ENCODE assay signal across 13 cellular contexts in genomic region chr15:63256433-63256884, GRCh38. TPM values are rescaled to one million over a fixed set of nuclear protein-coding genes. Genes with fewer than 3 reads are reported as not detected.
DNase-seq lines count a peak whose midpoint lies in the region; ATAC-seq lines count a peak whose summit lies in the region.
"Had no signal": no experiment of that assay in that cellular context is flagged by ENCODE, and none has a peak within 500 bp of the region (broad histone marks: within the 10 kb centered on the region; RNA-seq: fewer than 3 reads in every experiment).

No MANE protein-coding gene starts in this region.

- peak; percentile 66 for DNase-seq in H4 (ENCODE audit: low spot score)
- DNase-seq in RPMI7951 (ENCODE audit: low read depth): peak; percentile 87
- DNase-seq in epidermal melanocyte (ENCODE audit: insufficient read length, low spot score): peak; percentile 65
- peak; percentile 46 for DNase-seq in neuronal stem cell (ENCODE audit: low spot score)
- DNase-seq in NCI-H2081 treated with DMSO at 0.1 percent for 48 hours (lab: John Stamatoyannopoulos, UW): no peak
- no peak for DNase-seq in C1 segment of cervical spinal cord (lab: John Stamatoyannopoulos, UW)
- no peak for DNase-seq in DMS79 treated with DMSO at 0.1 percent for 48 hours (lab: John Stamatoyannopoulos, UW)
- no peak for DNase-seq in activated CD4-positive, alpha-beta T cell treated with anti-CD3 and anti-CD28 coated beads for 36 hours
- DNase-seq: activated CD4-positive, alpha-beta T cell treated with anti-CD3 and anti-CD28 coated beads, Interleukin-2, amount 10 ng/mL, durations not matched to agents 24 days and 14 days; NCI-H510A; stimulated activated CD4-positive, alpha-beta T cell treated with anti-CD3 and anti-CD28 coated beads, Interleukin-4, amount 100 ng/mL, for 24 hours had no signal

- no CpG with 5 or more reads among the region's 4 CpGs for WGBS in neuronal stem cell (ENCODE audit: extremely low coverage in 2 of 2, insufficient read length in 2 of 2, insufficient replicate concordance in 1 of 2), 2 donors

- no peaks in the 10 kb centered on the region for H3K9me3 Mint-ChIP-seq in activated CD4-positive, alpha-beta T cell treated with anti-CD3 and anti-CD28 coated beads for 36 hours (ENCODE audit: low read depth)
- H3K9me3 Mint-ChIP-seq: activated CD4-positive, alpha-beta T cell treated with anti-CD3 and anti-CD28 coated beads, Interleukin-2, amount 10 ng/mL, durations not matched to agents 24 days and 14 days had no signal

- H3K4me2 ChIP-seq in neuronal stem cell (ENCODE audit: insufficient read depth, low read length, poor library complexity, severe bottlenecking): no peak overlapping the region

- no peak overlapping the region for H4K8ac ChIP-seq in neuronal stem cell (ENCODE audit: low read depth, low read length)

- H3K4me1 Mint-ChIP-seq in activated CD4-positive, alpha-beta T cell treated with anti-CD3 and anti-CD28 coated beads for 36 hours: peaks cover 27% of the 10 kb centered on the region

- H2BK5ac ChIP-seq in neuronal stem cell (ENCODE audit: low read length): no peak overlapping the region

- H3K4ac ChIP-seq in neuronal stem cell (ENCODE audit: low read length): no peak overlapping the region

- peaks cover 5 to 57% of the 10 kb centered on the region in 2 donors for H3K36me3 ChIP-seq in neuronal stem cell (replicated peaks in 1 of 2; ENCODE audit: control insufficient read depth in 2 of 2, insufficient read depth in 2 of 2, low read length in 2 of 2)

- H3K23ac ChIP-seq in neuronal stem cell (ENCODE audit: low read depth, low read length, poor library complexity): no peak overlapping the region

- H3K4me3 Mint-ChIP-seq in activated CD4-positive, alpha-beta T cell treated with anti-CD3 and anti-CD28 coated beads for 36 hours: no peak overlapping the region
- H3K4me3 Mint-ChIP-seq: activated CD4-positive, alpha-beta T cell treated with anti-CD3 and anti-CD28 coated beads, Interleukin-2, amount 10 ng/mL, durations not matched to agents 24 days and 14 days had no signal

- no peak overlapping the region for H2AK5ac ChIP-seq in neuronal stem cell (ENCODE audit: low read depth, low read length)

- H3K4me3 ChIP-seq in neuronal stem cell (ENCODE audit: low read length in 2 of 2): no peak overlapping the region
- H3K4me3 ChIP-seq: lung had no signal

- peaks cover 4 to 18% of the 10 kb centered on the region in 2 donors for H3K9me3 ChIP-seq in neuronal stem cell (replicated peaks in 1 of 2; ENCODE audit: control insufficient read depth in 2 of 2, insufficient read depth in 1 of 2, low read depth in 1 of 2, low read length in 2 of 2)

- CTCF ChIA-PET in activated CD4-positive, alpha-beta T cell treated with anti-CD3 and anti-CD28 coated beads for 36 hours (lab: Charles Lee): interaction anchor here (1.7 kb wide), 1 partner anchor 208 kb away, joined by 7 read pairs; no protein-coding TSS in a partner anchor

- no peak overlapping the region for H4K91ac ChIP-seq in neuronal stem cell (ENCODE audit: low read depth, low read length, poor library complexity)

- H3K27me3 Mint-ChIP-seq in activated CD4-positive, alpha-beta T cell treated with anti-CD3 and anti-CD28 coated beads for 36 hours: no peaks in the 10 kb centered on the region
- H3K27me3 Mint-ChIP-seq: activated CD4-positive, alpha-beta T cell treated with anti-CD3 and anti-CD28 coated beads, Interleukin-2, amount 10 ng/mL, durations not matched to agents 24 days and 14 days had no signal

- intact Hi-C loops in activated CD4-positive, alpha-beta T cell treated with anti-CD3 and anti-CD28 coated beads for 36 hours (cut with DNase I, micrococcal nuclease): no loop called here

- H2AFZ ChIP-seq in neuronal stem cell (ENCODE audit: low read length): peak overlapping the region; percentile 57

- no peaks in the 10 kb centered on the region for H3K79me1 ChIP-seq in neuronal stem cell (ENCODE audit: low read depth, low read length)

- H2BK15ac ChIP-seq in neuronal stem cell (ENCODE audit: low read length): no peak overlapping the region

- peaks cover 7 to 21% of the 10 kb centered on the region in 2 donors for H3K4me1 ChIP-seq in neuronal stem cell (ENCODE audit: control insufficient read depth in 2 of 2, insufficient read depth in 1 of 2, low read depth in 1 of 2, low read length in 2 of 2)

- no peak overlapping the region for H2BK12ac ChIP-seq in neuronal stem cell (ENCODE audit: low read length)

- H3K36me3 Mint-ChIP-seq in activated CD4-positive, alpha-beta T cell treated with anti-CD3 and anti-CD28 coated beads for 36 hours (ENCODE audit: low read depth): peaks cover 58% of the 10 kb centered on the region

- no peak overlapping the region for H3K27ac Mint-ChIP-seq in activated CD4-positive, alpha-beta T cell treated with anti-CD3 and anti-CD28 coated beads for 36 hours
- H3K27ac Mint-ChIP-seq: activated CD4-positive, alpha-beta T cell treated with anti-CD3 and anti-CD28 coated beads, Interleukin-2, amount 10 ng/mL, durations not matched to agents 24 days and 14 days had no signal

- no peak for ATAC-seq in activated CD4-positive, alpha-beta T cell treated with anti-CD3 and anti-CD28 coated beads for 36 hours

- H3K18ac ChIP-seq in neuronal stem cell (ENCODE audit: low read length): no peak overlapping the region

- no peak overlapping the region for H3K9ac ChIP-seq in neuronal stem cell (ENCODE audit: low read depth, low read length, poor library complexity)

- H3K27ac ChIP-seq in neuronal stem cell (replicated peaks; ENCODE audit: low read length): peak overlapping the region; percentile 90
- H3K27ac ChIP-seq: HL-60 had no signal

- no peak overlapping the region for H2BK120ac ChIP-seq in neuronal stem cell (ENCODE audit: low read depth, low read length)

- POLR2A ChIA-PET in activated CD4-positive, alpha-beta T cell treated with anti-CD3 and anti-CD28 coated beads for 36 hours (lab: Charles Lee): no interaction called here

- H3K14ac ChIP-seq in neuronal stem cell (ENCODE audit: low read length): no peak overlapping the region

- no peaks in the 10 kb centered on the region for H3K27me3 ChIP-seq in neuronal stem cell (ENCODE audit: control insufficient read depth in 3 of 3, insufficient read depth in 3 of 3, low read depth in 1 of 3, low read length in 3 of 3)

RNA-seq across cellular contexts. Expression of gene APH1B, which starts 20.9 kb away (rescaled TPM):
- 20.7 and 27.3 TPM in 2 replicates for total RNA-seq in H4 (2014; rRNA removed; shearing (Covaris generic))
- 24.5 and 25.4 TPM in 2 replicates for total RNA-seq in RPMI7951 (2014; rRNA removed; shearing (Covaris generic))
- polyA plus RNA-seq in neuronal stem cell (2013, experiment 1 of 2): 3.6 TPM
- polyA plus RNA-seq in neuronal stem cell (2013, experiment 2 of 2): 3.9 TPM
- total RNA-seq in activated CD4-positive, alpha-beta T cell treated with anti-CD3 and anti-CD28 coated beads for 36 hours: 1 to 10 TPM; 6.5 to 7.8 TPM

Comparison
In these comparisons a context has a peak if more than half of its experiments do, and no peak if none do; other contexts are left out.
1. DNase-seq: peak in H4 (single experiment), RPMI7951 (single experiment), epidermal melanocyte (single experiment) and neuronal stem cell (single experiment); none in NCI-H2081 treated with DMSO at 0.1 percent for 48 hours (single experiment), C1 segment of cervical spinal cord (0 of 14), DMS79 treated with DMSO at 0.1 percent for 48 hours (single experiment) and activated CD4-positive, alpha-beta T cell treated with anti-CD3 and anti-CD28 coated beads for 36 hours (single experiment).